In genomic region chr12:76558684-76559276, GRCh38 we compare ENCODE assay signal across 8 cellular contexts. TPM values are rescaled to one million over a fixed set of nuclear protein-coding genes. Genes with fewer than 3 reads are reported as not detected.
DNase-seq lines count a peak whose midpoint lies in the region; ATAC-seq and TF ChIP-seq lines count a peak whose summit lies in the region.

No MANE protein-coding gene starts in this region.

- H3K9ac ChIP-seq in colonic mucosa (ENCODE audit: low read depth in 2 of 2, low read length in 2 of 2): peak overlapping the region; percentile 76 to 97

- H3K36me3 ChIP-seq in colonic mucosa: no peaks in the 10 kb centered on the region

- DNase-seq in NCI-H1436 (lab: John Stamatoyannopoulos, UW): peak; percentile 25
- no peak for DNase-seq in NCI-H1436 treated with DMSO at 0.1 percent for 48 hours (lab: John Stamatoyannopoulos, UW)
- peak; percentile 62 for DNase-seq in NCI-H2227 (lab: John Stamatoyannopoulos, UW; ENCODE audit: unreplicated experiment)
- DNase-seq in activated CD4-positive, alpha-beta T cell treated with anti-CD3 and anti-CD28 coated beads for 4 hours: peak; percentile 62 to 72
- peak; percentile 69 for DNase-seq in colonic mucosa
- DNase-seq in lower leg skin (ENCODE audit: low spot score in 2 of 2): peak; percentile 55 to 92
- DNase-seq in stimulated activated CD4-positive, alpha-beta T cell treated with anti-CD3 and anti-CD28 coated beads, TNF-alpha, amount 100 ng/mL, for 24 hours (ENCODE audit: low read depth in 3 of 3): peak; percentile 60 to 75 (median 62)

- TF ChIP-seq POLR2A in lower leg skin (IDR thresholded peaks at IDR 0.05): no peak

- 0% methylated on average over 21 to 24 of the region's 24 CpGs for WGBS in lower leg skin, 2 donors

- peak; percentile 58 for ATAC-seq in HG03025 (IDR thresholded peaks at IDR 0.05; ENCODE audit: low FRiP score, unreplicated experiment)

- H3K27me3 ChIP-seq in colonic mucosa: no peaks in the 10 kb centered on the region

- H3K4me1 ChIP-seq in colonic mucosa: no peaks in the 10 kb centered on the region

- H3K27ac ChIP-seq in colonic mucosa: peak overlapping the region; percentile 85

- intact Hi-C loops in colonic mucosa (cut with DNase I): loop anchor here (10.0 kb wide), 1 partner anchor 94 kb away; no protein-coding TSS in a partner anchor
- intact Hi-C loops in lower leg skin (cut with DNase I; ENCODE audit: low total_unique reads): no loop called here

- TF ChIP-seq CTCF in colonic mucosa (IDR thresholded peaks at IDR 0.05): no peak
- TF ChIP-seq CTCF in lower leg skin (IDR thresholded peaks at IDR 0.05): no peak

- H3K9me3 ChIP-seq in colonic mucosa: no peaks in the 10 kb centered on the region

- H3K4me3 ChIP-seq in colonic mucosa (peak overlapping the region; percentile 95), lower leg skin (ENCODE audit: low read depth, poor library complexity, severe bottlenecking) (peak overlapping the region; percentile 91)

RNA-seq across cellular contexts. Expression of gene OSBPL8, which starts 0.8 kb away (rescaled TPM):
- total RNA-seq in colonic mucosa (10 to 100 TPM; 25.9 to 32.8 TPM), lower leg skin (100 to 1,000 TPM in 2 of 4 donors, 10 to 100 TPM in 2; 75.9 to 167 (median 108) TPM)
